8 cellular contexts compared by ENCODE assay signal in the genomic region with DNA sequence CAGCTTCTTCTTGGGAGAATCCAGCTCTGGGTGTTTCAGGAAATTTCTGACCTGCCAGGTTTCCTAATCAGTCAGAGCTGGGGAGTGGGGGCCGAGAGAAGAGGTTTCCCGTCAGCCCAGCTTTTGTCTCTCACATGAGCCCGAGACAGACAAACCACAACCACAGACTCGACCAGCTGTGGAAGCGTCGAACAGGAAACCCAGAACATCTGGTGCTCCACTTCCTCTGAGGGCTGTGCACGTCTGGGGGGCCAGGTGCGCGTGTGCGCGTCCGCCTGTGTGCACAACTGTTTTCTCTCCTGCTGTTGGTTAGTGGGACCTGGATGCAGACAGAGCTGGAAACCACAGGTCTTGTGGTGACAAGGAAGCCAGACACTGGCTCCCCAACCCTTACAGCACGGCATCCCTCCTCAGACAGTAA.
A peak's percentile ranks its signal among the peaks of the same experiment; 100 is the strongest.
DNase-seq lines count a peak whose midpoint lies in the region; ATAC-seq, FAIRE-seq and TF ChIP-seq lines count a peak whose summit lies in the region.

No MANE protein-coding gene starts in this region.

- no peak for TF ChIP-seq POLR2A in GM12892 (IDR thresholded peaks at IDR 0.05; ENCODE audit: low read depth, low read length)

- peak; percentile 67 for ATAC-seq in HG02642 (IDR thresholded peaks at IDR 0.05; ENCODE audit: poor library complexity, unreplicated experiment)

- FAIRE-seq in GM12892 (lab: Jason Lieb, UNC), result peak; percentile 99

- DNase-seq in GM12892 (ENCODE audit: insufficient read length) (peak; percentile 79), NOMO-1 (lab: John Stamatoyannopoulos, UW; ENCODE audit: unreplicated experiment in 2 of 2) (peak; percentile 84 to 85), A172 (ENCODE audit: low spot score) (no peak), OCI-M2 (lab: John Stamatoyannopoulos, UW; ENCODE audit: unreplicated experiment) (no peak), DMS153 (lab: John Stamatoyannopoulos, UW) (no peak)
- peak; percentile 78 to 81 for DNase-seq in activated T-cell treated with anti-CD3 and anti-CD28 coated beads, Interleukin-2, amount 50 U/mL, for 48 hours
- DNase-seq in stimulated activated CD4-positive, alpha-beta T cell treated with anti-CD3 and anti-CD28 coated beads, Interleukin-12 subunit alpha, Interleukin-12 subunit beta, amount 100 ng/mL, for 48 hours (ENCODE audit: low read depth in 2 of 3, low spot score in 1 of 3), result peak; percentile 42 to 60 (median 51)

Comparison
In these comparisons a context has a peak if more than half of its experiments do, and no peak if none do; other contexts are left out.
1. DNase-seq: peak in GM12892 (single experiment), NOMO-1 (2 of 2), activated T-cell treated with anti-CD3 and anti-CD28 coated beads, Interleukin-2, amount 50 U/mL, for 48 hours (2 of 2) and stimulated activated CD4-positive, alpha-beta T cell treated with anti-CD3 and anti-CD28 coated beads, Interleukin-12 subunit alpha, Interleukin-12 subunit beta, amount 100 ng/mL, for 48 hours (3 of 3); none in A172 (single experiment), OCI-M2 (single experiment) and DMS153 (single experiment).